In genomic region chr16:79317026-79317425, GRCh38 we compare ENCODE assay signal across 24 cellular contexts.
A peak's percentile ranks its signal among the peaks of the same experiment; 100 is the strongest.
DNase-seq lines count a peak whose midpoint lies in the region; ATAC-seq, FAIRE-seq and TF ChIP-seq lines count a peak whose summit lies in the region.
"Had no signal": no experiment of that assay in that cellular context is flagged by ENCODE, and none has a peak within 500 bp of the region (broad histone marks: within the 10 kb centered on the region; RNA-seq: fewer than 3 reads in every experiment).

No MANE protein-coding gene starts in this region.

- POLR2A ChIA-PET in activated CD4-positive, alpha-beta T cell treated with anti-CD3 and anti-CD28 coated beads for 36 hours (lab: Charles Lee), result no interaction called here
- POLR2A ChIA-PET in HepG2 (lab: Yijun Ruan, JAX), result no interaction called here

- ATAC-seq in activated CD4-positive, alpha-beta T cell treated with anti-CD3 and anti-CD28 coated beads for 36 hours, result no peak
- ATAC-seq in HepG2 (no peak), right lobe of liver (no peak)
- no peak for ATAC-seq in activated T-helper 17 cell treated with anti-CD3 and anti-CD28 coated beads, Interleukin-2, amount 50 U/mL, for 72 hours (replicated peaks)
- ATAC-seq: CD8-positive, alpha-beta T cell; PC-3 had no signal

- no peak for FAIRE-seq in HepG2 (lab: Jason Lieb, UNC)
- FAIRE-seq: G401.6, GM12878 had no signal

- no peaks in the 10 kb centered on the region for H4K20me1 ChIP-seq in HepG2 (ENCODE audit: insufficient read depth, low read length)

- no peak overlapping the region for H3K4me3 ChIP-seq in HepG2 (replicated peaks in 1 of 3; ENCODE audit: insufficient read depth in 1 of 3, low read depth in 2 of 3, low read length in 3 of 3)
- H3K4me3 ChIP-seq in right lobe of liver, result no peak overlapping the region
- H3K4me3 ChIP-seq: GM12878, GM23248, MG63 had no signal

- DNase-seq in activated CD4-positive, alpha-beta T cell treated with anti-CD3 and anti-CD28 coated beads for 36 hours, result no peak
- DNase-seq in activated CD4-positive, alpha-beta T cell treated with anti-CD3 and anti-CD28 coated beads for 4 hours, result no peak
- DNase-seq in HepG2 (ENCODE audit: low spot score), result no peak
- no peak for DNase-seq in right lobe of liver
- no peak for DNase-seq in effector CD8-positive, alpha-beta T cell (lab: John Stamatoyannopoulos, UW)
- DNase-seq in GM03348 (ENCODE audit: low spot score), result no peak
- DNase-seq: Caco-2; CD8-positive, alpha-beta T cell; GM23248; HCEC 1CT; KG1; MG63; NCI-H2029; NCI-H446; NCI-H524 treated with DMSO at 0.1 percent for 48 hours; NCI-H774; NK-92 treated with Interleukin-12 subunit alpha and Interleukin-12 subunit beta, amount 100 ng/mL, for 24 hours; PC-3 had no signal

- no peaks in the 10 kb centered on the region for H3K79me2 ChIP-seq in HepG2 (ENCODE audit: insufficient read depth, low read length)

- H3K36me3 Mint-ChIP-seq in activated CD4-positive, alpha-beta T cell treated with anti-CD3 and anti-CD28 coated beads for 36 hours (ENCODE audit: low read depth), result no peaks in the 10 kb centered on the region
- H3K36me3 Mint-ChIP-seq in activated T-helper 17 cell treated with anti-CD3 and anti-CD28 coated beads, Interleukin-2, amount 50 U/mL, for 72 hours (ENCODE audit: low read depth), result peaks cover 10% of the 10 kb centered on the region
- H3K36me3 Mint-ChIP-seq: CD8-positive, alpha-beta T cell had no signal

- H3K4me3 Mint-ChIP-seq in activated CD4-positive, alpha-beta T cell treated with anti-CD3 and anti-CD28 coated beads for 36 hours, result no peak overlapping the region
- peak overlapping the region; percentile 69 for H3K4me3 Mint-ChIP-seq in activated T-helper 17 cell treated with anti-CD3 and anti-CD28 coated beads, Interleukin-2, amount 50 U/mL, for 72 hours
- H3K4me3 Mint-ChIP-seq: B cell; CD8-positive, alpha-beta T cell had no signal

- H3K4me1 ChIP-seq in HepG2 (ENCODE audit: insufficient read depth, low read length) (no peaks in the 10 kb centered on the region), right lobe of liver (no peaks in the 10 kb centered on the region)

- H3K27me3 Mint-ChIP-seq in activated CD4-positive, alpha-beta T cell treated with anti-CD3 and anti-CD28 coated beads for 36 hours, result peaks cover 17% of the 10 kb centered on the region
- no peaks in the 10 kb centered on the region for H3K27me3 Mint-ChIP-seq in activated T-helper 17 cell treated with anti-CD3 and anti-CD28 coated beads, Interleukin-2, amount 50 U/mL, for 72 hours

- TF ChIP-seq POLR2A in HepG2 (IDR thresholded peaks at IDR 0.05; ENCODE audit: insufficient read depth in 1 of 2, low read depth in 2 of 2, low read length in 2 of 2) (no peak), right lobe of liver (IDR thresholded peaks at IDR 0.05) (no peak)

- H3K36me3 ChIP-seq in HepG2 (replicated peaks in 1 of 2; ENCODE audit: control insufficient read depth in 1 of 2, insufficient read depth in 2 of 2, low read length in 2 of 2) (no peaks in the 10 kb centered on the region), right lobe of liver (no peaks in the 10 kb centered on the region)
- H3K36me3 ChIP-seq: MG63 had no signal

- no TSS peak for BruUV-seq in HepG2 (replicated peaks; lab: Mats Ljungman, UMichigan)

- intact Hi-C loops in activated CD4-positive, alpha-beta T cell treated with anti-CD3 and anti-CD28 coated beads for 36 hours (cut with DNase I, micrococcal nuclease), result loop anchor here (2.0 to 10.0 kb wide), 6 partner anchors 100 to 878 kb away; no protein-coding TSS in a partner anchor
- intact Hi-C loops in HepG2 (cut with micrococcal nuclease; ENCODE audit: unreplicated experiment), result no loop called here
- intact Hi-C loops in right lobe of liver (cut with DNase I), result no loop called here

- no peak overlapping the region for H3K4me2 ChIP-seq in HepG2 (ENCODE audit: low read depth, low read length)

- no peak overlapping the region for H3K9ac ChIP-seq in HepG2 (ENCODE audit: insufficient read depth, low read depth, low read length)
- H3K9ac ChIP-seq: GM23248 had no signal

- TF ChIP-seq EP300 in HepG2 (IDR thresholded peaks at IDR 0.05; ENCODE audit: low read depth in 2 of 2, low read length in 2 of 2) (no peak), HepG2 (CRISPR knock-in tag; IDR thresholded peaks at IDR 0.05; ENCODE audit: borderline replicate concordance) (no peak)

- H3K27me3 ChIP-seq in HepG2 (ENCODE audit: control insufficient read depth in 1 of 2, insufficient read depth in 2 of 2, low read length in 2 of 2) (0 out of 5 replicates have a peak, but pooled peaks cover 0 to 15% of the 10 kb centered on the region in 2 experiments), right lobe of liver (no peaks in the 10 kb centered on the region)
- H3K27me3 ChIP-seq: MG63 had no signal

- peak overlapping the region; percentile 87 for H3K27ac Mint-ChIP-seq in activated CD4-positive, alpha-beta T cell treated with anti-CD3 and anti-CD28 coated beads for 36 hours
- peak overlapping the region; percentile 92 for H3K27ac Mint-ChIP-seq in activated T-helper 17 cell treated with anti-CD3 and anti-CD28 coated beads, Interleukin-2, amount 50 U/mL, for 72 hours
- H3K27ac Mint-ChIP-seq: B cell; CD8-positive, alpha-beta T cell had no signal

- no peak overlapping the region for H3K27ac ChIP-seq in HepG2 (ENCODE audit: extremely low read length, insufficient read depth, low read length)
- no peak overlapping the region for H3K27ac ChIP-seq in right lobe of liver
- H3K27ac ChIP-seq: 22Rv1, C4-2B, GM23248 had no signal

- TF ChIP-seq RAD21 in HepG2 (CRISPR knock-in tag; IDR thresholded peaks at IDR 0.05), result no peak

- H2AFZ ChIP-seq in HepG2 (ENCODE audit: low read length), result no peak overlapping the region
- H2AFZ ChIP-seq: GM23248 had no signal

- in situ Hi-C loops in HepG2 (cut with HindIII; ENCODE audit: extremely low pct_ligation_motif_present, low pct_unique_long_range_greater_than_20kb), result no loop called here

- CTCF ChIA-PET in activated CD4-positive, alpha-beta T cell treated with anti-CD3 and anti-CD28 coated beads for 36 hours (lab: Charles Lee), result no interaction called here
- CTCF ChIA-PET in HepG2 (lab: Yijun Ruan, JAX; ENCODE audit: low intra/inter-chr PET ratio, low total read pairs), result no interaction called here

- peaks cover 28% of the 10 kb centered on the region for H3K4me1 Mint-ChIP-seq in activated CD4-positive, alpha-beta T cell treated with anti-CD3 and anti-CD28 coated beads for 36 hours
- H3K4me1 Mint-ChIP-seq in activated T-helper 17 cell treated with anti-CD3 and anti-CD28 coated beads, Interleukin-2, amount 50 U/mL, for 72 hours, result peaks cover 34% of the 10 kb centered on the region

- TF ChIP-seq CTCF in HepG2 (CRISPR knock-in tag; IDR thresholded peaks at IDR 0.05) (no peak), right lobe of liver (IDR thresholded peaks at IDR 0.05) (no peak)

- H3K9me3 Mint-ChIP-seq in activated CD4-positive, alpha-beta T cell treated with anti-CD3 and anti-CD28 coated beads for 36 hours (ENCODE audit: low read depth), result no peaks in the 10 kb centered on the region
- peaks cover 4% of the 10 kb centered on the region for H3K9me3 Mint-ChIP-seq in activated T-helper 17 cell treated with anti-CD3 and anti-CD28 coated beads, Interleukin-2, amount 50 U/mL, for 72 hours
- H3K9me3 Mint-ChIP-seq: CD8-positive, alpha-beta T cell had no signal

- H3K9me3 ChIP-seq in HepG2 (ENCODE audit: low read length) (no peaks in the 10 kb centered on the region), right lobe of liver (no peaks in the 10 kb centered on the region)
- H3K9me3 ChIP-seq: Caco-2, MG63 had no signal

TF ChIP-seq in HepG2, 621 proteins besides CTCF, POLR2A, EP300 and RAD21 (continues in another document):
- peak; percentile 33; the same call in 1 of the 2 replicates for TF ChIP-seq NONO (IDR thresholded peaks at IDR 0.05)
- no peak for TF ChIP-seq NONO (CRISPR knock-in tag; conservative IDR thresholded peaks at IDR 0.05)
- no peak for TF ChIP-seq HMG20A (CRISPR knock-in tag; IDR thresholded peaks at IDR 0.05; ENCODE audit: borderline replicate concordance)
- TF ChIP-seq MYC (CRISPR knock-in tag; IDR thresholded peaks at IDR 0.05; ENCODE audit: borderline replicate concordance), result no peak
- TF ChIP-seq HNRNPK (IDR thresholded peaks at IDR 0.05; ENCODE audit: low read depth, low read length, poor library complexity, severe bottlenecking), result peak; percentile 66
- no peak for TF ChIP-seq TEF (CRISPR knock-in tag; IDR thresholded peaks at IDR 0.05)

Comparison
In these comparisons a context has a peak if more than half of its experiments do, and no peak if none do; other contexts are left out.
1. intact Hi-C loops: an anchor here in activated CD4-positive, alpha-beta T cell treated with anti-CD3 and anti-CD28 coated beads for 36 hours (2.0 to 10.0 kb wide); none called in HepG2 and right lobe of liver.